1 cellular context compared by ENCODE assay signal in genomic region chr7:32490127-32490796, GRCh38.
A peak's percentile ranks its signal among the peaks of the same experiment; 100 is the strongest.
TF ChIP-seq lines count a peak whose summit lies in the region.

TSS of gene LSM5 (minus strand) at chr7:32490380. CDS start at chr7:32490365, 15 bp downstream.

TF ChIP-seq in HepG2, 621 proteins besides CTCF, POLR2A, EP300 and RAD21 (continued from another document and continues in another):
- 0 out of 2 replicates have a peak, but pooled peaks have one; percentile 37 for TF ChIP-seq PRDM4 (CRISPR knock-in tag; IDR thresholded peaks at IDR 0.05; ENCODE audit: borderline replicate concordance)
- TF ChIP-seq KAT2B (IDR thresholded peaks at IDR 0.05; ENCODE audit: borderline replicate concordance, low read depth, low read length), result no peak
- TF ChIP-seq ZNF605 (CRISPR knock-in tag; IDR thresholded peaks at IDR 0.05), result peak; percentile 83
- TF ChIP-seq NFIC (IDR thresholded peaks at IDR 0.05; ENCODE audit: low read length), result no peak
- no peak; the same call in 1 of the 2 replicates for TF ChIP-seq ZBTB7A (CRISPR knock-in tag; IDR thresholded peaks at IDR 0.05)
- TF ChIP-seq FUBP1 (CRISPR knock-in tag; IDR thresholded peaks at IDR 0.05; ENCODE audit: borderline replicate concordance), result peak; percentile 60; the same call in 1 of the 2 replicates
- TF ChIP-seq ISL2 (CRISPR knock-in tag; IDR thresholded peaks at IDR 0.05), result peak; percentile 69
- TF ChIP-seq MIER3 (CRISPR knock-in tag; IDR thresholded peaks at IDR 0.05; ENCODE audit: borderline replicate concordance), result peak; percentile 84; the same call in 1 of the 2 replicates
- TF ChIP-seq HINFP (CRISPR knock-in tag; IDR thresholded peaks at IDR 0.05; ENCODE audit: low read depth), result 0 out of 2 replicates have a peak, but pooled peaks have one; percentile 80
- no peak for TF ChIP-seq FIP1L1 (IDR thresholded peaks at IDR 0.05; ENCODE audit: borderline replicate concordance, insufficient read depth, low read depth, low read length)
- TF ChIP-seq PRMT3 (CRISPR knock-in tag; IDR thresholded peaks at IDR 0.05; ENCODE audit: borderline replicate concordance, low read depth), result peak; percentile 52; the same call in 1 of the 2 replicates
- TF ChIP-seq ZNF263 (CRISPR knock-in tag; IDR thresholded peaks at IDR 0.05), result peak; percentile 67
- TF ChIP-seq ERF (CRISPR knock-in tag; IDR thresholded peaks at IDR 0.05), result peak; percentile 95; the same call in 1 of the 2 replicates
- TF ChIP-seq NCOA5 (CRISPR knock-in tag; IDR thresholded peaks at IDR 0.05), result no peak; the same call in 1 of the 2 replicates
- TF ChIP-seq ZNF687 (CRISPR knock-in tag; IDR thresholded peaks at IDR 0.05), result peak; percentile 98
- peak; percentile 72; the same call in 1 of the 2 replicates for TF ChIP-seq MIXL1 (CRISPR knock-in tag; IDR thresholded peaks at IDR 0.05)
- peak; percentile 57; the same call in 1 of the 2 replicates for TF ChIP-seq ZNF784 (CRISPR knock-in tag; IDR thresholded peaks at IDR 0.05; ENCODE audit: borderline replicate concordance)
- peak; percentile 83; the same call in 1 of the 2 replicates for TF ChIP-seq ZNF598 (CRISPR knock-in tag; IDR thresholded peaks at IDR 0.05; ENCODE audit: borderline replicate concordance)
- 0 out of 2 replicates have a peak, but pooled peaks have one; percentile 65 for TF ChIP-seq KLF15 (CRISPR knock-in tag; IDR thresholded peaks at IDR 0.05; ENCODE audit: borderline replicate concordance)
- TF ChIP-seq PHF5A (CRISPR knock-in tag; IDR thresholded peaks at IDR 0.05; ENCODE audit: low read depth, unreplicated experiment), result peak; percentile 84
- peak; percentile 77; the same call in 1 of the 2 replicates for TF ChIP-seq HNRNPL (IDR thresholded peaks at IDR 0.05; ENCODE audit: low read depth, low read length)
- peak; percentile 63; the same call in 1 of the 2 replicates for TF ChIP-seq BRF2 (CRISPR knock-in tag; IDR thresholded peaks at IDR 0.05)
- no peak for TF ChIP-seq ZFYVE20 (CRISPR knock-in tag; IDR thresholded peaks at IDR 0.05; ENCODE audit: borderline replicate concordance, low read depth)
- TF ChIP-seq BATF2 (CRISPR knock-in tag; IDR thresholded peaks at IDR 0.05), result no peak
- TF ChIP-seq ZBTB44 (CRISPR knock-in tag; IDR thresholded peaks at IDR 0.05), result 0 out of 2 replicates have a peak, but pooled peaks have one; percentile 71
- TF ChIP-seq KLF6 (CRISPR knock-in tag; IDR thresholded peaks at IDR 0.05), result peak; percentile 93
- TF ChIP-seq CSRNP1 (CRISPR knock-in tag; IDR thresholded peaks at IDR 0.05), result peak; percentile 58; the same call in 1 of the 2 replicates
- TF ChIP-seq GTF2F1 (IDR thresholded peaks at IDR 0.05; ENCODE audit: low read length), result no peak
- TF ChIP-seq ZNF260 (CRISPR knock-in tag; IDR thresholded peaks at IDR 0.05; ENCODE audit: borderline replicate concordance, low read depth), result no peak
- TF ChIP-seq SP2 (CRISPR knock-in tag; IDR thresholded peaks at IDR 0.05), result peak; percentile 72
- no peak for TF ChIP-seq TRIM22 (IDR thresholded peaks at IDR 0.05)
- TF ChIP-seq IKZF5 (CRISPR knock-in tag; IDR thresholded peaks at IDR 0.05), result peak; percentile 86; the same call in 1 of the 2 replicates
- TF ChIP-seq DMTF1 (CRISPR knock-in tag; IDR thresholded peaks at IDR 0.05), result no peak
